In the genomic region with DNA sequence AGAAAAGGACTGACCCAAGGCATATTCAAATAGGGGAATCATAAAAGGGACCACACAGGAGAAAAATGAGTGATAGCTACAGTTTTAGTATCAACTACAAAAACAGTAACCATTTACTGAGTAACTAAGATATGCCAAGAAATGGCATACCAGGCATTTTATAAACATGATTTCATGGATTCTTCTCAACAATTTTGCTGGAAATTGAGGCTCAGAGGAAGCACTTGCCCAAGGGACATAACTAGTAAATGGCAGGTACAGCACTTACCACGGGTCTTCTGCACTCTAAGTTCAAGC, we compare ENCODE assay signal across 22 cellular contexts.
A peak's percentile ranks its signal among the peaks of the same experiment; 100 is the strongest.
DNase-seq lines count a peak whose midpoint lies in the region; ATAC-seq and TF ChIP-seq lines count a peak whose summit lies in the region.
"Had no signal": no experiment of that assay in that cellular context is flagged by ENCODE, and none has a peak within 500 bp of the region (broad histone marks: within the 10 kb centered on the region; RNA-seq: fewer than 3 reads in every experiment).

No MANE protein-coding gene starts in this region.

- no peaks in the 10 kb centered on the region for H3K27me3 Mint-ChIP-seq in activated B cell treated with CpG ODN at 0.5 μM for 24 hours
- no peaks in the 10 kb centered on the region for H3K27me3 Mint-ChIP-seq in activated CD4-positive, alpha-beta T cell treated with anti-CD3 and anti-CD28 coated beads for 36 hours
- H3K27me3 Mint-ChIP-seq: brain had no signal

- H3K9me3 Mint-ChIP-seq in activated B cell treated with CpG ODN at 0.5 μM for 24 hours, result no peaks in the 10 kb centered on the region
- H3K9me3 Mint-ChIP-seq in activated CD4-positive, alpha-beta T cell treated with anti-CD3 and anti-CD28 coated beads for 36 hours (ENCODE audit: low read depth), result no peaks in the 10 kb centered on the region
- H3K9me3 Mint-ChIP-seq: stimulated activated effector memory CD8-positive, alpha-beta T cell treated with anti-CD3 and anti-CD28 coated beads, Interleukin-12 subunit alpha, Interleukin-12 subunit beta, amount 100 ng/mL, for 72 hours had no signal

- H3K4me3 ChIP-seq in fibroblast of pulmonary artery (replicated peaks; ENCODE audit: low read depth, low read length), result no peak overlapping the region
- H3K4me3 ChIP-seq: GM23338, left ventricle myocardium inferior, SK-N-MC, skin epidermis had no signal

- H3K4me3 Mint-ChIP-seq in activated B cell treated with CpG ODN at 0.5 μM for 24 hours, result no peak overlapping the region
- no peak overlapping the region for H3K4me3 Mint-ChIP-seq in activated CD4-positive, alpha-beta T cell treated with anti-CD3 and anti-CD28 coated beads for 36 hours
- H3K4me3 Mint-ChIP-seq: brain; GM23338; nephron progenitor cell; stimulated activated effector memory CD8-positive, alpha-beta T cell treated with anti-CD3 and anti-CD28 coated beads, Interleukin-12 subunit alpha, Interleukin-12 subunit beta, amount 100 ng/mL, for 72 hours had no signal

- DNase-seq in ELR (ENCODE audit: low read depth) (peak; percentile 40), activated B cell treated with CpG ODN at 0.5 μM for 24 hours (no peak), fibroblast of pulmonary artery (ENCODE audit: low read depth) (peak; percentile 4), renal cortical epithelial cell (ENCODE audit: low read depth) (peak; percentile 32), T1000 (lab: John Stamatoyannopoulos, UW) (no peak), RKO (ENCODE audit: low spot score) (no peak)
- no peak for DNase-seq in activated CD4-positive, alpha-beta T cell treated with anti-CD3 and anti-CD28 coated beads for 36 hours
- DNase-seq: left ventricle myocardium inferior; MM.1S; NCI-H1436; NCI-H526; nephron progenitor cell; RPMI8226; stimulated activated CD4-positive, alpha-beta T cell treated with anti-CD3 and anti-CD28 coated beads, Interleukin-1b, Interleukin-23, amount 100 ng/mL, for 48 hours; WERI-Rb-1 had no signal

- no peak for ATAC-seq in activated B cell treated with CpG ODN at 0.5 μM for 24 hours (ENCODE audit: low read depth)
- ATAC-seq in activated CD4-positive, alpha-beta T cell treated with anti-CD3 and anti-CD28 coated beads for 36 hours, result no peak
- ATAC-seq in HG03520 (IDR thresholded peaks at IDR 0.05; ENCODE audit: unreplicated experiment), result no peak
- ATAC-seq: activated naive CD4-positive, alpha-beta T cell treated with anti-CD3 and anti-CD28 coated beads, Interleukin-2, amount 50 U/mL, for 72 hours; GM23338; stimulated activated effector memory CD8-positive, alpha-beta T cell treated with anti-CD3 and anti-CD28 coated beads, Interleukin-12 subunit alpha, Interleukin-12 subunit beta, amount 100 ng/mL, for 72 hours had no signal

- TF ChIP-seq CTCF in activated B cell treated with CpG ODN at 0.5 μM for 24 hours (IDR thresholded peaks at IDR 0.05) (no peak), fibroblast of pulmonary artery (IDR thresholded peaks at IDR 0.05; ENCODE audit: low read length, missing control alignments) (no peak)

- peaks cover 69% of the 10 kb centered on the region for H3K4me1 Mint-ChIP-seq in activated B cell treated with CpG ODN at 0.5 μM for 24 hours
- H3K4me1 Mint-ChIP-seq in activated CD4-positive, alpha-beta T cell treated with anti-CD3 and anti-CD28 coated beads for 36 hours, result peaks cover 34% of the 10 kb centered on the region

- H3K27ac Mint-ChIP-seq in activated B cell treated with CpG ODN at 0.5 μM for 24 hours, result peak overlapping the region; percentile 35
- H3K27ac Mint-ChIP-seq in activated CD4-positive, alpha-beta T cell treated with anti-CD3 and anti-CD28 coated beads for 36 hours, result no peak overlapping the region
- H3K27ac Mint-ChIP-seq: activated naive CD4-positive, alpha-beta T cell treated with anti-CD3 and anti-CD28 coated beads, Interleukin-2, amount 50 U/mL, for 72 hours; GM23338; nephron progenitor cell; stimulated activated effector memory CD8-positive, alpha-beta T cell treated with anti-CD3 and anti-CD28 coated beads, Interleukin-12 subunit alpha, Interleukin-12 subunit beta, amount 100 ng/mL, for 72 hours had no signal

- peaks cover 80% of the 10 kb centered on the region for H3K36me3 Mint-ChIP-seq in activated B cell treated with CpG ODN at 0.5 μM for 24 hours (ENCODE audit: low read depth)
- H3K36me3 Mint-ChIP-seq in activated CD4-positive, alpha-beta T cell treated with anti-CD3 and anti-CD28 coated beads for 36 hours (ENCODE audit: low read depth), result peaks cover 5% of the 10 kb centered on the region
- H3K36me3 Mint-ChIP-seq: stimulated activated effector memory CD8-positive, alpha-beta T cell treated with anti-CD3 and anti-CD28 coated beads, Interleukin-12 subunit alpha, Interleukin-12 subunit beta, amount 100 ng/mL, for 72 hours had no signal

- intact Hi-C loops in activated B cell treated with CpG ODN at 0.5 μM for 24 hours (cut with micrococcal nuclease), result no loop called here
- intact Hi-C loops in activated CD4-positive, alpha-beta T cell treated with anti-CD3 and anti-CD28 coated beads for 36 hours (cut with DNase I, micrococcal nuclease), result loop anchor here in 1 of 2 experiments (2.0 kb wide), 1 partner anchor 47 kb away; no protein-coding TSS in a partner anchor

- POLR2A ChIA-PET in activated B cell treated with CpG ODN at 0.5 μM for 24 hours (lab: Charles Lee), result no interaction called here
- POLR2A ChIA-PET in activated CD4-positive, alpha-beta T cell treated with anti-CD3 and anti-CD28 coated beads for 36 hours (lab: Charles Lee), result no interaction called here

- CTCF ChIA-PET in activated B cell treated with CpG ODN at 0.5 μM for 24 hours (lab: Charles Lee), result no interaction called here
- CTCF ChIA-PET in activated CD4-positive, alpha-beta T cell treated with anti-CD3 and anti-CD28 coated beads for 36 hours (lab: Charles Lee), result interaction anchor here (1.0 kb wide), 1 partner anchor 77 kb away, joined by 3 read pairs; no protein-coding TSS in a partner anchor

Comparison
In these comparisons a context has a peak if more than half of its experiments do, and no peak if none do; other contexts are left out.
1. DNase-seq: peak in ELR (single experiment), fibroblast of pulmonary artery (single experiment) and renal cortical epithelial cell (single experiment); none in activated B cell treated with CpG ODN at 0.5 μM for 24 hours (single experiment), T1000 (single experiment), activated CD4-positive, alpha-beta T cell treated with anti-CD3 and anti-CD28 coated beads for 36 hours (single experiment) and RKO (single experiment).